ENCODE assay signal across 1 cellular context in the genomic region with DNA sequence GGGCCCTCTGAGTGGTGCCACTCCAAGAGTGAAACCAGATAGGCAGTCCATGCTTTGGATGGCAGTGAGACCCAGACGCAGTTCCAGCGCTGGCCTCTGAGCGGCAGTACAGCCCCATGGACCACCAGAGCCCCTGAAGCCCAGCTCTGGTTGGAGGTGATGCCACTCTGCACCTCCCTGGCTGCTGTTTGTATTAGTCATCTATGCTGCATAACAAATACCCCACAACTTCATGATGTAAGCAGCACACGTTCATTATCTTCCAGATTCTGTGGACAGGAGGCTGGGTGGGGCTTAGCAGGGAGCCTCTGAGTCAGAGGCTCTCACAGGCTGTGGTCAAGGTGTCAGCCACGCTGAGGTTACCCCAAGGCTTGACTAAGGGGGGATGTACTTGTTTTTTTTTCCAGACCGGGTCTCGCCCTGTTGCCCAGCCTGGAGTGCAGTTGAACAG.
A peak's percentile ranks its signal among the peaks of the same experiment; 100 is the strongest.
TF ChIP-seq lines count a peak whose summit lies in the region.

No MANE protein-coding gene starts in this region.

TF ChIP-seq in HepG2, 621 proteins besides CTCF, POLR2A, EP300 and RAD21 (continued from another document and continues in another):
- no peak for TF ChIP-seq RARA (CRISPR knock-in tag; IDR thresholded peaks at IDR 0.05)
- TF ChIP-seq SPEN (CRISPR knock-in tag; IDR thresholded peaks at IDR 0.05; ENCODE audit: low read depth), result 0 out of 2 replicates have a peak, but pooled peaks have one; percentile 25
- TF ChIP-seq RERE (CRISPR knock-in tag; IDR thresholded peaks at IDR 0.05; ENCODE audit: low read depth), result no peak
- peak; percentile 65 for TF ChIP-seq TEAD3 (CRISPR knock-in tag; optimal IDR thresholded peaks at IDR 0.05; ENCODE audit: borderline replicate concordance)
- TF ChIP-seq, protein P1, sequence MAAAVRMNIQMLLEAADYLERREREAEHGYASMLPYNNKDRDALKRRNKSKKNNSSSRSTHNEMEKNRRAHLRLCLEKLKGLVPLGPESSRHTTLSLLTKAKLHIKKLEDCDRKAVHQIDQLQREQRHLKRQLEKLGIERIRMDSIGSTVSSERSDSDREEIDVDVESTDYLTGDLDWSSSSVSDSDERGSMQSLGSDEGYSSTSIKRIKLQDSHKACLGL (CRISPR knock-in tag; IDR thresholded peaks at IDR 0.05), result no peak
- no peak for TF ChIP-seq ADNP (CRISPR knock-in tag; IDR thresholded peaks at IDR 0.05)
- TF ChIP-seq RBFOX2 (IDR thresholded peaks at IDR 0.05; ENCODE audit: low read depth, low read length), result no peak
- TF ChIP-seq ESRRA (CRISPR knock-in tag; IDR thresholded peaks at IDR 0.05; ENCODE audit: low read depth), result no peak
- no peak for TF ChIP-seq KLF15 (CRISPR knock-in tag; IDR thresholded peaks at IDR 0.05; ENCODE audit: borderline replicate concordance)
- TF ChIP-seq, protein P2, sequence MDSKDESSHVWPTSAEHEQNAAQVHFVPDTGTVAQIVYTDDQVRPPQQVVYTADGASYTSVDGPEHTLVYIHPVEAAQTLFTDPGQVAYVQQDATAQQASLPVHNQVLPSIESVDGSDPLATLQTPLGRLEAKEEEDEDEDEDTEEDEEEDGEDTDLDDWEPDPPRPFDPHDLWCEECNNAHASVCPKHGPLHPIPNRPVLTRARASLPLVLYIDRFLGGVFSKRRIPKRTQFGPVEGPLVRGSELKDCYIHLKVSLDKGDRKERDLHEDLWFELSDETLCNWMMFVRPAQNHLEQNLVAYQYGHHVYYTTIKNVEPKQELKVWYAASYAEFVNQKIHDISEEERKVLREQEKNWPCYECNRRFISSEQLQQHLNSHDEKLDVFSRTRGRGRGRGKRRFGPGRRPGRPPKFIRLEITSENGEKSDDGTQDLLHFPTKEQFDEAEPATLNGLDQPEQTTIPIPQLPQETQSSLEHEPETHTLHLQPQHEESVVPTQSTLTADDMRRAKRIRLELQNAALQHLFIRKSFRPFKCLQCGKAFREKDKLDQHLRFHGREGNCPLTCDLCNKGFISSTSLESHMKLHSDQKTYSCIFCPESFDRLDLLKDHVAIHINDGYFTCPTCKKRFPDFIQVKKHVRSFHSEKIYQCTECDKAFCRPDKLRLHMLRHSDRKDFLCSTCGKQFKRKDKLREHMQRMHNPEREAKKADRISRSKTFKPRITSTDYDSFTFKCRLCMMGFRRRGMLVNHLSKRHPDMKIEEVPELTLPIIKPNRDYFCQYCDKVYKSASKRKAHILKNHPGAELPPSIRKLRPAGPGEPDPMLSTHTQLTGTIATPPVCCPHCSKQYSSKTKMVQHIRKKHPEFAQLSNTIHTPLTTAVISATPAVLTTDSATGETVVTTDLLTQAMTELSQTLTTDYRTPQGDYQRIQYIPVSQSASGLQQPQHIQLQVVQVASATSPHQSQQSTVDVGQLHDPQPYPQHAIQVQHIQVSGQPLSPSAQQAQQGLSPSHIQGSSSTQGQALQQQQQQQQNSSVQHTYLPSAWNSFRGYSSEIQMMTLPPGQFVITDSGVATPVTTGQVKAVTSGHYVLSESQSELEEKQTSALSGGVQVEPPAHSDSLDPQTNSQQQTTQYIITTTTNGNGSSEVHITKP (CRISPR knock-in tag; IDR thresholded peaks at IDR 0.05; ENCODE audit: low read depth), result no peak
- TF ChIP-seq ZNF652 (CRISPR knock-in tag; IDR thresholded peaks at IDR 0.05; ENCODE audit: borderline replicate concordance, low read depth), result no peak
- no peak for TF ChIP-seq DRAP1 (CRISPR knock-in tag; IDR thresholded peaks at IDR 0.05)
- TF ChIP-seq ZNF768 (CRISPR knock-in tag; IDR thresholded peaks at IDR 0.05), result no peak
- no peak for TF ChIP-seq ZNF33B (CRISPR knock-in tag; IDR thresholded peaks at IDR 0.05)
- no peak for TF ChIP-seq DPF2 (CRISPR knock-in tag; IDR thresholded peaks at IDR 0.05; ENCODE audit: borderline replicate concordance, low read depth)
- TF ChIP-seq KLF16 (CRISPR knock-in tag; IDR thresholded peaks at IDR 0.05), result 0 out of 4 replicates have a peak, but pooled peaks of 1 of the 2 experiments have one; percentile 23
- TF ChIP-seq KDM5B (CRISPR knock-in tag; IDR thresholded peaks at IDR 0.05; ENCODE audit: borderline replicate concordance), result no peak
- no peak for TF ChIP-seq ZNF552 (CRISPR knock-in tag; IDR thresholded peaks at IDR 0.05; ENCODE audit: borderline replicate concordance)
- no peak for TF ChIP-seq JDP2 (CRISPR knock-in tag; IDR thresholded peaks at IDR 0.05; ENCODE audit: borderline replicate concordance)
- TF ChIP-seq, protein P3, sequence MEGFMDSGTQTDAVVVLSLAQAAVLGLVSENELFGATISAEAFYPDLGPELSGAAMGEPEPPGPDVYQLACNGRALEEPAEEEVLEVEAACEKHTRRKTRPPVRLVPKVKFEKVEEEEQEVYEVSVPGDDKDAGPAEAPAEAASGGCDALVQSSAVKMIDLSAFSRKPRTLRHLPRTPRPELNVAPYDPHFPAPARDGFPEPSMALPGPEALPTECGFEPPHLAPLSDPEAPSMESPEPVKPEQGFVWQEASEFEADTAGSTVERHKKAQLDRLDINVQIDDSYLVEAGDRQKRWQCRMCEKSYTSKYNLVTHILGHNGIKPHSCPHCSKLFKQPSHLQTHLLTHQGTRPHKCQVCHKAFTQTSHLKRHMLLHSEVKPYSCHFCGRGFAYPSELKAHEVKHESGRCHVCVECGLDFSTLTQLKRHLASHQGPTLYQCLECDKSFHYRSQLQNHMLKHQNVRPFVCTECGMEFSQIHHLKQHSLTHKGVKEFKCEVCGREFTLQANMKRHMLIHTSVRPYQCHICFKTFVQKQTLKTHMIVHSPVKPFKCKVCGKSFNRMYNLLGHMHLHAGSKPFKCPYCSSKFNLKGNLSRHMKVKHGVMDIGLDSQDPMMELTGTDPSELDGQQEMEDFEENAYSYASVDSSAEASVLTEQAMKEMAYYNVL (CRISPR knock-in tag; IDR thresholded peaks at IDR 0.05; ENCODE audit: borderline replicate concordance), result no peak
- no peak for TF ChIP-seq ATM (IDR thresholded peaks at IDR 0.05; ENCODE audit: borderline replicate concordance)
- TF ChIP-seq KDM1A (CRISPR knock-in tag; IDR thresholded peaks at IDR 0.05), result peak; percentile 65; the same call in 1 of the 2 replicates
- no peak for TF ChIP-seq ZBTB49 (CRISPR knock-in tag; IDR thresholded peaks at IDR 0.05; ENCODE audit: borderline replicate concordance)
- TF ChIP-seq ZNF225 (CRISPR knock-in tag; IDR thresholded peaks at IDR 0.05), result no peak
- TF ChIP-seq GLMP (CRISPR knock-in tag; IDR thresholded peaks at IDR 0.05; ENCODE audit: borderline replicate concordance), result no peak
- TF ChIP-seq TFE3 (CRISPR knock-in tag; IDR thresholded peaks at IDR 0.05), result no peak
- TF ChIP-seq FOXA3 (CRISPR knock-in tag; IDR thresholded peaks at IDR 0.05), result no peak
- no peak for TF ChIP-seq BCL3 (CRISPR knock-in tag; IDR thresholded peaks at IDR 0.05)
- no peak for TF ChIP-seq ZSCAN30 (CRISPR knock-in tag; IDR thresholded peaks at IDR 0.05)
- TF ChIP-seq UBTF (CRISPR knock-in tag; IDR thresholded peaks at IDR 0.05), result peak; percentile 30; the same call in 1 of the 2 replicates
- no peak for TF ChIP-seq IKZF4 (CRISPR knock-in tag; IDR thresholded peaks at IDR 0.05; ENCODE audit: borderline replicate concordance, low read depth, not compliant biosample characterization)
